Comparison of ENCODE assay signal across 26 cellular contexts in genomic region chr12:65690477-65690876, GRCh38.
A peak's percentile ranks its signal among the peaks of the same experiment; 100 is the strongest.
DNase-seq lines count a peak whose midpoint lies in the region; ATAC-seq, FAIRE-seq and TF ChIP-seq lines count a peak whose summit lies in the region.
"Had no signal": no experiment of that assay in that cellular context is flagged by ENCODE, and none has a peak within 500 bp of the region (broad histone marks: within the 10 kb centered on the region; RNA-seq: fewer than 3 reads in every experiment).

No MANE protein-coding gene starts in this region.

- no peaks in the 10 kb centered on the region for H3K9me1 ChIP-seq in keratinocyte (ENCODE audit: control insufficient read depth, extremely low read depth, insufficient read depth, low read length)

- no peak overlapping the region for H3K27ac ChIP-seq in mammary epithelial cell (ENCODE audit: insufficient read depth, low read depth, low read length)
- no peak overlapping the region for H3K27ac ChIP-seq in keratinocyte (ENCODE audit: control insufficient read depth, insufficient read depth, low read length)
- H3K27ac ChIP-seq in smooth muscle cell (ENCODE audit: low read depth) = peak overlapping the region; percentile 54
- H3K27ac ChIP-seq: A549; BLaER1 treated with 17β-estradiol and CSF1 and Interleukin-3, amounts not matched to agents 10 nM and 100 nM; GM23248 had no signal

- H3K4me3 ChIP-seq in mammary epithelial cell (replicated peaks in 1 of 3; ENCODE audit: insufficient read depth in 1 of 3, low read depth in 2 of 3, low read length in 3 of 3) (no peak overlapping the region), keratinocyte (ENCODE audit: control insufficient read depth in 2 of 3, extremely low read depth in 1 of 3, insufficient read depth in 2 of 3, low read depth in 1 of 3, low read length in 3 of 3) (no peak overlapping the region), smooth muscle cell (no peak overlapping the region), HAP-1 (no peak overlapping the region)
- H3K4me3 ChIP-seq: A549; BLaER1 treated with 17β-estradiol and CSF1 and Interleukin-3, amounts not matched to agents 10 nM and 100 nM; GM23248 had no signal

- FAIRE-seq in keratinocyte (lab: Jason Lieb, UNC) = peak; percentile 46
- FAIRE-seq: A549, G401.6, GM12892, H1 had no signal

- POLR2A ChIA-PET in MCF 10A (lab: Yijun Ruan, JAX) = interaction anchor here (1.1 to 1.2 kb wide), 2 partner anchors 15 to 88 kb away, joined by 3 to 4 read pairs; no protein-coding TSS in a partner anchor

- WGBS in mammary epithelial cell (ENCODE audit: low coverage, missing lambda C conversion rate) = 38% methylated on average over 1 of the region's 1 CpG
- WGBS in smooth muscle cell (ENCODE audit: low lambda C conversion rate) = 44% methylated on average over 1 of the region's 1 CpG

- H3K4me1 ChIP-seq in mammary epithelial cell (ENCODE audit: insufficient read depth, low read length) = peaks cover 17% of the 10 kb centered on the region
- H3K4me1 ChIP-seq in keratinocyte (ENCODE audit: control insufficient read depth, extremely low read depth, insufficient read depth, low read length) = peaks cover 7% of the 10 kb centered on the region
- H3K4me1 ChIP-seq in smooth muscle cell (ENCODE audit: low read depth) = no peaks in the 10 kb centered on the region
- H3K4me1 ChIP-seq in HAP-1 = no peaks in the 10 kb centered on the region
- H3K4me1 ChIP-seq: BE2C, Caco-2 had no signal

- H3K4me2 ChIP-seq in mammary epithelial cell (ENCODE audit: insufficient read depth, low read depth, low read length) (no peak overlapping the region), keratinocyte (ENCODE audit: control insufficient read depth, extremely low read depth, insufficient read depth, low read depth, low read length) (no peak overlapping the region), smooth muscle cell (no peak overlapping the region)
- H3K4me2 ChIP-seq: A549; BLaER1 treated with 17β-estradiol and CSF1 and Interleukin-3, amounts not matched to agents 10 nM and 100 nM had no signal

- H3K79me2 ChIP-seq in mammary epithelial cell (ENCODE audit: insufficient read depth, low read length) (no peaks in the 10 kb centered on the region), keratinocyte (ENCODE audit: control insufficient read depth, insufficient read depth, low read length) (no peaks in the 10 kb centered on the region), smooth muscle cell (ENCODE audit: low read depth) (no peaks in the 10 kb centered on the region)

- TF ChIP-seq CTCF in mammary epithelial cell (conservative IDR thresholded peaks at IDR 0.05 in 1 of 2, IDR thresholded peaks at IDR 0.05 in 1 of 2; ENCODE audit: extremely low read depth in 1 of 2, insufficient read depth in 1 of 2, low read depth in 1 of 2, low read length in 2 of 2) (no peak), MCF 10A (IDR thresholded peaks at IDR 0.05; ENCODE audit: unreplicated experiment) (no peak), keratinocyte (optimal IDR thresholded peaks at IDR 0.05 in 1 of 3, IDR thresholded peaks at IDR 0.05 in 1 of 3, conservative IDR thresholded peaks at IDR 0.05 in 1 of 3; ENCODE audit: extremely low read depth in 1 of 3, insufficient read depth in 2 of 3, low read length in 3 of 3) (no peak), smooth muscle cell (IDR thresholded peaks at IDR 0.05; ENCODE audit: borderline replicate concordance, insufficient read depth, poor library complexity, severe bottlenecking) (no peak)

- intact Hi-C loops in mammary epithelial cell (cut with micrococcal nuclease) = no loop called here
- intact Hi-C loops in MCF 10A (cut with micrococcal nuclease) = no loop called here

- H3K36me3 Mint-ChIP-seq in MCF 10A (ENCODE audit: insufficient read depth, unreplicated experiment) = no peaks in the 10 kb centered on the region
- H3K36me3 Mint-ChIP-seq: CD14-positive monocyte; CD4-positive, alpha-beta memory T cell had no signal

- H3K27me3 Mint-ChIP-seq in MCF 10A (ENCODE audit: insufficient read depth, unreplicated experiment) = no peaks in the 10 kb centered on the region
- H3K27me3 Mint-ChIP-seq: CD4-positive, alpha-beta memory T cell had no signal

- no peak overlapping the region for H3K4me3 Mint-ChIP-seq in MCF 10A (ENCODE audit: unreplicated experiment)
- H3K4me3 Mint-ChIP-seq: CD14-positive monocyte; CD4-positive, alpha-beta memory T cell; HFFc6 had no signal

- no peak overlapping the region for H3K9ac ChIP-seq in mammary epithelial cell (ENCODE audit: insufficient read depth, low read length)
- H3K9ac ChIP-seq in keratinocyte (ENCODE audit: control insufficient read depth, extremely low read depth, insufficient read depth, low read length) = no peak overlapping the region
- no peak overlapping the region for H3K9ac ChIP-seq in smooth muscle cell (ENCODE audit: low read depth)
- H3K9ac ChIP-seq: BLaER1 treated with 17β-estradiol and CSF1 and Interleukin-3, amounts not matched to agents 10 nM and 100 nM; GM23248 had no signal

- DNase-seq in mammary epithelial cell (no peak), MCF 10A (ENCODE audit: unreplicated experiment) (no peak), SK-MEL-5 (ENCODE audit: low read depth, low spot score) (peak; percentile 74), keratinocyte (ENCODE audit: low read depth, low spot score) (no peak), smooth muscle cell (lab: John Stamatoyannopoulos, UW; ENCODE audit: unreplicated experiment) (no peak), RPMI8226 (no peak), HAP-1 (ENCODE audit: low spot score in 2 of 2) (no peak)
- DNase-seq: 8988T; ACHN; AML-193; BE2C; Caco-2; CD4-positive, alpha-beta memory T cell; DMS153; DND-41; H7; HFFc6 had no signal

- BruUV-seq in mammary epithelial cell (replicated peaks; lab: Mats Ljungman, UMichigan) (no TSS peak), MCF 10A (replicated peaks; lab: Mats Ljungman, UMichigan) (no TSS peak)

- peaks cover 15% of the 10 kb centered on the region for H3K4me1 Mint-ChIP-seq in MCF 10A (ENCODE audit: insufficient read depth, unreplicated experiment)
- H3K4me1 Mint-ChIP-seq: CD4-positive, alpha-beta memory T cell had no signal

- H3K27me3 ChIP-seq in mammary epithelial cell (ENCODE audit: insufficient read depth, low read length) (no peaks in the 10 kb centered on the region), keratinocyte (ENCODE audit: control insufficient read depth, extremely low read depth, insufficient read depth, low read length) (no peaks in the 10 kb centered on the region), smooth muscle cell (ENCODE audit: low read depth) (no peaks in the 10 kb centered on the region), HAP-1 (ENCODE audit: low read depth) (0 out of 2 replicates have a peak, but pooled peaks cover 2% of the 10 kb centered on the region)
- H3K27me3 ChIP-seq: BE2C; BLaER1 treated with 17β-estradiol and CSF1 and Interleukin-3, amounts not matched to agents 10 nM and 100 nM had no signal

- in situ Hi-C loops in mammary epithelial cell (cut with MboI; ENCODE audit: low sequenced_read_pairs in 2 of 2) = loop anchor here in 1 of 2 donors (25.0 kb wide), 1 partner anchor 378 kb away; no protein-coding TSS in a partner anchor
- in situ Hi-C loops in SK-MEL-5 (cut with HindIII; ENCODE audit: low pct_unique_long_range_greater_than_20kb, low sequenced_read_pairs) = no loop called here
- in situ Hi-C loops in HAP-1 (cut with MboI; ENCODE audit: low sequenced_read_pairs) = no loop called here

- no peaks in the 10 kb centered on the region for H3K9me3 Mint-ChIP-seq in MCF 10A (ENCODE audit: unreplicated experiment)
- H3K9me3 Mint-ChIP-seq: HFFc6 had no signal

- H3K27ac Mint-ChIP-seq in MCF 10A (ENCODE audit: low read depth, unreplicated experiment) = no peak overlapping the region
- H3K27ac Mint-ChIP-seq: CD14-positive monocyte; CD4-positive, alpha-beta memory T cell had no signal

- CTCF ChIA-PET in mammary epithelial cell (lab: Charles Lee; ENCODE audit: low non-redundant PET) (no interaction called here), MCF 10A (lab: Yijun Ruan, JAX) (interaction anchor here (0.8 kb wide), 1 partner anchor 12 kb away, joined by 6 read pairs; no protein-coding TSS in a partner anchor)

- peak overlapping the region; percentile 43 for H2AFZ ChIP-seq in mammary epithelial cell (ENCODE audit: low read depth, low read length)
- H2AFZ ChIP-seq in keratinocyte (ENCODE audit: control insufficient read depth, low read length) = no peak overlapping the region
- H2AFZ ChIP-seq in smooth muscle cell (ENCODE audit: low read depth) = peak overlapping the region; percentile 28
- H2AFZ ChIP-seq: GM23248 had no signal

- ATAC-seq in GM21423 (IDR thresholded peaks at IDR 0.05; ENCODE audit: unreplicated experiment) = no peak
- ATAC-seq: A549, HCT116 had no signal

- H3K36me3 ChIP-seq in mammary epithelial cell (ENCODE audit: insufficient read depth, low read length) (no peaks in the 10 kb centered on the region), keratinocyte (ENCODE audit: control insufficient read depth in 2 of 2, extremely low read depth in 1 of 2, insufficient read depth in 2 of 2, low read length in 2 of 2) (no peaks in the 10 kb centered on the region), smooth muscle cell (ENCODE audit: low read depth) (no peaks in the 10 kb centered on the region), HAP-1 (replicated peaks) (no peaks in the 10 kb centered on the region)
- H3K36me3 ChIP-seq: BE2C; BLaER1 treated with 17β-estradiol and CSF1 and Interleukin-3, amounts not matched to agents 10 nM and 100 nM had no signal

- H3K9me3 ChIP-seq in mammary epithelial cell (replicated peaks; ENCODE audit: insufficient read depth, low read length) (no peaks in the 10 kb centered on the region), keratinocyte (ENCODE audit: control insufficient read depth, low read depth, low read length) (no peaks in the 10 kb centered on the region), smooth muscle cell (replicated peaks; ENCODE audit: low read depth) (no peaks in the 10 kb centered on the region), HAP-1 (no peaks in the 10 kb centered on the region)
- H3K9me3 ChIP-seq: A549, BE2C, Caco-2 had no signal

- H4K20me1 ChIP-seq in mammary epithelial cell (ENCODE audit: insufficient read depth, low read length) (no peaks in the 10 kb centered on the region), keratinocyte (ENCODE audit: control insufficient read depth, extremely low read depth, insufficient read depth, low read length) (no peaks in the 10 kb centered on the region), smooth muscle cell (ENCODE audit: low read depth) (no peaks in the 10 kb centered on the region)
- H4K20me1 ChIP-seq: BLaER1 treated with 17β-estradiol and CSF1 and Interleukin-3, amounts not matched to agents 10 nM and 100 nM had no signal

- peaks cover 7% of the 10 kb centered on the region for H3F3A ChIP-seq in smooth muscle cell (ENCODE audit: low read depth)

- dilution Hi-C loops in mammary epithelial cell (cut with HindIII; ENCODE audit: low sequenced_read_pairs) (loop anchor here (5.0 kb wide), 1 partner anchor 58 kb away; no protein-coding TSS in a partner anchor), keratinocyte (cut with MboI; ENCODE audit: extremely low pct_ligation_motif_present, low sequenced_read_pairs) (no loop called here)
